In the genomic region with DNA sequence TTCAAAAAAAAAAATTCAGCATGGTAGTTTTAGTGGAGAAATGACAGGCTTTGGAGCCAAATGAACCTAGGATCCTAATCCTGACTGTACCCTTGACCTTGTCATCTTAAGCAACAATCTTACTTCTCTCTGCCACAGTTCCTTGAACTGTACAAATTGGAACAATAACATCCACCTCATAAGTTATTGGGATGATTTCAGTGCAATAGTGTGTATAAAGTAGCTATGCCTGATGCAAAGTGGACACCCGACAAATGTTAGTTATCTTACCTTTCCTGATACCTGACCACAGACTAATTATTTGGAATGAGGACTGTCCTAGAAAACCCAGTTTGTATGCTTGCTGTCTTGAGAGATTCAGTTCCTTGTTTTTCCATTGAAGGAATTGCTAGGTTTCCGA, we compare ENCODE assay signal across 1 cellular context.
TF ChIP-seq lines count a peak whose summit lies in the region.

No MANE protein-coding gene starts in this region.

TF ChIP-seq in HepG2, 621 proteins besides CTCF, POLR2A, EP300 and RAD21:
- TF ChIP-seq KDM5B (CRISPR knock-in tag; IDR thresholded peaks at IDR 0.05; ENCODE audit: borderline replicate concordance) (no peak), CREM (IDR thresholded peaks at IDR 0.05) (0 out of 2 replicates have a peak, but pooled peaks have one; percentile 12), CREM (CRISPR knock-in tag; IDR thresholded peaks at IDR 0.05) (no peak), CCDC6 (CRISPR knock-in tag; IDR thresholded peaks at IDR 0.05) (0 out of 2 replicates have a peak, but pooled peaks have one; percentile 53), SOX6 (IDR thresholded peaks at IDR 0.05) (no peak), SOX6 (CRISPR knock-in tag; IDR thresholded peaks at IDR 0.05) (no peak), YY1 (IDR thresholded peaks at IDR 0.05; ENCODE audit: insufficient read depth, insufficient replicate concordance, low read depth, low read length) (no peak)
- TF ChIP-seq, protein P1, sequence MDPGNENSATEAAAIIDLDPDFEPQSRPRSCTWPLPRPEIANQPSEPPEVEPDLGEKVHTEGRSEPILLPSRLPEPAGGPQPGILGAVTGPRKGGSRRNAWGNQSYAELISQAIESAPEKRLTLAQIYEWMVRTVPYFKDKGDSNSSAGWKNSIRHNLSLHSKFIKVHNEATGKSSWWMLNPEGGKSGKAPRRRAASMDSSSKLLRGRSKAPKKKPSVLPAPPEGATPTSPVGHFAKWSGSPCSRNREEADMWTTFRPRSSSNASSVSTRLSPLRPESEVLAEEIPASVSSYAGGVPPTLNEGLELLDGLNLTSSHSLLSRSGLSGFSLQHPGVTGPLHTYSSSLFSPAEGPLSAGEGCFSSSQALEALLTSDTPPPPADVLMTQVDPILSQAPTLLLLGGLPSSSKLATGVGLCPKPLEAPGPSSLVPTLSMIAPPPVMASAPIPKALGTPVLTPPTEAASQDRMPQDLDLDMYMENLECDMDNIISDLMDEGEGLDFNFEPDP (CRISPR knock-in tag; conservative IDR thresholded peaks at IDR 0.05), result no peak
